8 cellular contexts compared by ENCODE assay signal in genomic region chr1:184974837-184975115, GRCh38. TPM values are rescaled to one million over a fixed set of nuclear protein-coding genes. Genes with fewer than 3 reads are reported as not detected.
A peak's percentile ranks its signal among the peaks of the same experiment; 100 is the strongest.
DNase-seq lines count a peak whose midpoint lies in the region; ATAC-seq and TF ChIP-seq lines count a peak whose summit lies in the region.

No MANE protein-coding gene starts in this region.

- H3K4me1 ChIP-seq in OCI-LY3 (ENCODE audit: low read length) = peaks cover 55% of the 10 kb centered on the region
- H3K4me1 ChIP-seq in esophagus muscularis mucosa = peaks cover 9 to 31% (median 31%) of the 10 kb centered on the region in 4 donors
- H3K4me1 ChIP-seq in psoas muscle = peaks cover 20% of the 10 kb centered on the region

- H3K9ac ChIP-seq in OCI-LY3 (ENCODE audit: low read length) = peak overlapping the region; percentile 97

- H3K36me3 ChIP-seq in OCI-LY3 (replicated peaks; ENCODE audit: low read depth, low read length) = peaks cover 13% of the 10 kb centered on the region
- H3K36me3 ChIP-seq in esophagus muscularis mucosa = no peaks in the 10 kb centered on the region
- no peaks in the 10 kb centered on the region for H3K36me3 ChIP-seq in psoas muscle (ENCODE audit: insufficient read depth in 1 of 2, low read depth in 1 of 2)

- no peak for TF ChIP-seq POLR2A in esophagus muscularis mucosa (IDR thresholded peaks at IDR 0.05; ENCODE audit: low read depth)

- peak overlapping the region; percentile 49; the same call in 1 of the 2 replicates for H3K4me3 ChIP-seq in GM08714 (ENCODE audit: low read length)
- peak overlapping the region; percentile 84 for H3K4me3 ChIP-seq in OCI-LY3 (ENCODE audit: low read length)
- peak overlapping the region; percentile 73 to 97 (median 93) for H3K4me3 ChIP-seq in esophagus muscularis mucosa
- H3K4me3 ChIP-seq in psoas muscle = peak overlapping the region; percentile 80

- peak overlapping the region; percentile 85 for H3K4me2 ChIP-seq in OCI-LY3 (ENCODE audit: low read length)

- intact Hi-C loops in esophagus muscularis mucosa (cut with DNase I) = loop anchor here (5.0 kb wide), 1 partner anchor 82 kb away; no protein-coding TSS in a partner anchor
- intact Hi-C loops in psoas muscle (cut with DNase I) = loop anchor here in 1 of 2 donors (2.0 to 5.0 kb wide), 2 partner anchors 82 to 170 kb away; no protein-coding TSS in a partner anchor

- DNase-seq in esophagus muscularis mucosa (ENCODE audit: extremely low spot score) (no peak), psoas muscle (no peak), activated gamma-delta T cell (lab: John Stamatoyannopoulos, UW) (no peak), kidney tubule cell (ENCODE audit: low spot score) (no peak), HK-2 (ENCODE audit: unreplicated experiment) (no peak)

- no peaks in the 10 kb centered on the region for H3K27me3 ChIP-seq in OCI-LY3 (ENCODE audit: low read depth, low read length)
- no peaks in the 10 kb centered on the region for H3K27me3 ChIP-seq in esophagus muscularis mucosa
- no peaks in the 10 kb centered on the region for H3K27me3 ChIP-seq in psoas muscle (ENCODE audit: insufficient read depth in 3 of 3, low read length in 2 of 3)

- ATAC-seq in psoas muscle (no peak), HG03469 (IDR thresholded peaks at IDR 0.05; ENCODE audit: unreplicated experiment) (no peak)

- H3K9me3 ChIP-seq in OCI-LY3 (ENCODE audit: insufficient read depth, low read length) (no peaks in the 10 kb centered on the region), esophagus muscularis mucosa (no peaks in the 10 kb centered on the region), psoas muscle (no peaks in the 10 kb centered on the region)

- WGBS in esophagus muscularis mucosa = 59% methylated on average over 4 of the region's 4 CpGs
- WGBS in psoas muscle, 3 donors = 71 to 78% (median 71%) methylated on average over 4 of the region's 4 CpGs

- no peaks in the 10 kb centered on the region for H4K20me1 ChIP-seq in OCI-LY3 (ENCODE audit: insufficient read depth, low read length)

- peaks cover 46% of the 10 kb centered on the region for H3K79me2 ChIP-seq in OCI-LY3 (ENCODE audit: low read length)

- no peak for TF ChIP-seq EP300 in esophagus muscularis mucosa (IDR thresholded peaks at IDR 0.05)

- TF ChIP-seq CTCF in OCI-LY3 (IDR thresholded peaks at IDR 0.05; ENCODE audit: low read depth, low read length) (no peak), esophagus muscularis mucosa (IDR thresholded peaks at IDR 0.05) (no peak), psoas muscle (IDR thresholded peaks at IDR 0.05) (no peak)

- 0 out of 2 replicates have a peak overlapping the region, but pooled peaks have one; percentile 19 for H2AFZ ChIP-seq in OCI-LY3 (ENCODE audit: low read depth, low read length)

- peak overlapping the region; percentile 93 for H3K27ac ChIP-seq in OCI-LY3 (ENCODE audit: low read length)
- H3K27ac ChIP-seq in esophagus muscularis mucosa (replicated peaks in 1 of 4) = peak overlapping the region; percentile 89 to 96 (median 95)
- H3K27ac ChIP-seq in psoas muscle = peak overlapping the region; percentile 89

RNA-seq across cellular contexts. Expression of gene NIBAN1, which starts 0.5 kb away (rescaled TPM):
- total RNA-seq in esophagus muscularis mucosa (100 to 1,000 TPM; 493 to 813 (median 584) TPM), psoas muscle (100 to 1,000 TPM in 2 of 4 donors, 10 to 100 TPM in 2; 50.6 to 112 (median 98.0) TPM)
- 10 to 100 TPM in 2 of 3 donors, 1 to 10 TPM in 1; 9.0 to 25.0 (median 10.7) TPM for polyA plus RNA-seq in psoas muscle

Comparison
In these comparisons a context has a peak if more than half of its experiments do, and no peak if none do; other contexts are left out.
1. RNA of gene NIBAN1, which starts 0.5 kb away (total RNA-seq): 493 to 813 TPM in esophagus muscularis mucosa; 50.6 to 112 TPM in psoas muscle; every median in the first group is over 4 times any median in the second.
2. Peak in every context shown above with its lines, with median percentiles within 50 percentile points of each other: H3K4me3 ChIP-seq and H3K27ac ChIP-seq.